In genomic region chr2:236819275-236820002, GRCh38 we compare ENCODE assay signal across 18 cellular contexts.
"Had no signal": no experiment of that assay in that cellular context is flagged by ENCODE, and none has a peak within 500 bp of the region (broad histone marks: within the 10 kb centered on the region; RNA-seq: fewer than 3 reads in every experiment).

No MANE protein-coding gene starts in this region.

- H3K9me3 Mint-ChIP-seq: activated naive CD4-positive, alpha-beta T cell treated with anti-CD3 and anti-CD28 coated beads, Interleukin-2, amount 50 U/mL, for 24 hours had no signal

- H3K27ac Mint-ChIP-seq: activated naive CD4-positive, alpha-beta T cell treated with anti-CD3 and anti-CD28 coated beads, Interleukin-2, amount 50 U/mL, for 24 hours; activated T-cell treated with anti-CD3 and anti-CD28 coated beads, Interleukin-2, amount 50 U/mL, for 24 hours; natural killer cell treated with Interleukin-12 subunit alpha and Interleukin-12 subunit beta and Interleukin-15 and Interleukin-18, amount 100 ng/mL, for 72 hours had no signal

- H3K27ac ChIP-seq: adrenal gland, colonic mucosa, esophagus muscularis mucosa, right atrium auricular region, transverse colon had no signal

- H3K9me3 ChIP-seq: adrenal gland, colonic mucosa, transverse colon had no signal

- H3K36me3 ChIP-seq: adrenal gland, colonic mucosa, esophagus muscularis mucosa, right atrium auricular region, transverse colon had no signal

- H3K4me1 Mint-ChIP-seq: activated naive CD4-positive, alpha-beta T cell treated with anti-CD3 and anti-CD28 coated beads, Interleukin-2, amount 50 U/mL, for 24 hours had no signal

- H3K4me3 ChIP-seq: adrenal gland, colonic mucosa, esophagus muscularis mucosa, right atrium auricular region, transverse colon had no signal

- H3K36me3 Mint-ChIP-seq: activated naive CD4-positive, alpha-beta T cell treated with anti-CD3 and anti-CD28 coated beads, Interleukin-2, amount 50 U/mL, for 24 hours; natural killer cell treated with Interleukin-12 subunit alpha and Interleukin-12 subunit beta and Interleukin-15 and Interleukin-18, amount 100 ng/mL, for 72 hours had no signal

- H3K4me3 Mint-ChIP-seq: activated naive CD4-positive, alpha-beta T cell treated with anti-CD3 and anti-CD28 coated beads, Interleukin-2, amount 50 U/mL, for 24 hours; activated T-cell treated with anti-CD3 and anti-CD28 coated beads, Interleukin-2, amount 50 U/mL, for 24 hours; natural killer cell treated with Interleukin-12 subunit alpha and Interleukin-12 subunit beta and Interleukin-15 and Interleukin-18, amount 100 ng/mL, for 72 hours had no signal

- H3K4me1 ChIP-seq: adrenal gland, colonic mucosa, right atrium auricular region, transverse colon had no signal

- H3K27me3 ChIP-seq: adrenal gland, colonic mucosa, esophagus muscularis mucosa, right atrium auricular region, transverse colon had no signal

- ATAC-seq: natural killer cell treated with Interleukin-12 subunit alpha and Interleukin-12 subunit beta and Interleukin-15 and Interleukin-18, amount 100 ng/mL, for 72 hours had no signal

- DNase-seq: activated CD4-positive, alpha-beta T cell treated with anti-CD3 and anti-CD28 coated beads for 1 hour; activated CD4-positive, alpha-beta T cell treated with anti-CD3 and anti-CD28 coated beads, Interleukin-2, amount 50 U/mL, for 4 hours; activated effector memory CD4-positive, alpha-beta T cell treated with Interleukin-2 at 50 U/mL for 16 hours; activated T-cell treated with anti-CD3 and anti-CD28 coated beads, Interleukin-2, amount 50 U/mL, for 24 hours; adrenal gland; colonic mucosa; hippocampal formation; left ventricle myocardium superior; mesenchymal stem cell; occipital lobe; small intestine; stimulated activated CD4-positive, alpha-beta T cell treated with anti-CD3 and anti-CD28 coated beads, Interleukin-4, amount 100 ng/mL, for 24 hours; stimulated activated naive CD4-positive, alpha-beta T cell; transverse colon had no signal
